ENCODE assay signal across 1 cellular context in the genomic region with DNA sequence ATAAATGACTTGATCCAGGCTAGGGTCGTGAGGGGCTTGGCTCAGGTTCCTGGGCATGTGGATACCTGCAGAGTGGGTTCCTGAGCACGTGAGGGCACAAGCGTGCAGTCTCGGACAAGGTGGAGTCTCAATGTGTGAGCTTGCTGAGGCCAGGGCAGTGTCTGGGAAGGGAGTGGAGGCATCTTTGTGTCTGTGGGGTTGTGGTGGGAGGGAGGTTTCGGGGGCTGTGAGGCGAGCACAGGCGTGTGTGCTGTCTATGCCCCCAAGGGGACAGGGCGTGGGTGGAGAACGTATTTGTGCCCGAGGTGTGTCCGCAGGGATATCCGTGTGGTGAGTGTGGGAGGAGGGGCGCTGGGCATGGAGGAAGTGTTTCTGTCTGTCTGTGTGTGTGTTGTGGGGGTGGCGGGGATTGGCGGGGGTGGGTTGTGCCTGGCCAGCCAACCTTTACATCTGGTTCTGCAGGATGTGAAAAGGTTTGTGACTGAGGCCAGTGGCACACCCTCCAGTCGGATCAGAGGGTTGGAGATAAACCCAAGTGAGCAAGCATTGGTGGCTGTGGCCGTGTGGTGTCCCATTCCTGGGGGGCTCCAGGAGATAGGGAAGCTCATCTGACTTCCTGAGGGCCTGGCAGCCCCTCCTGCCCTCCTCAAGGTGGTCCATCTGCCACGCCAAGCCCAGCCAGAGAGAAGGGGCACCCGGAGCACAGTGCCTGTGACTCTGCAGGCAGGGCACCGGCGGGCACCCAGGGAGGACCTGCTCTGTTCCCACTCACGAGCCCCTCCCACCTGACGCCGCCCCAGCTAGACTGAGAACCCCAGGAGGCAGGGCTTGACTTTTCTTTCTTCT.
TF ChIP-seq lines count a peak whose summit lies in the region.

No MANE protein-coding gene starts in this region.

TF ChIP-seq in GM23338, 12 proteins besides CTCF, POLR2A, EP300 and RAD21 (continued from another document):
- TF ChIP-seq, protein P1, sequence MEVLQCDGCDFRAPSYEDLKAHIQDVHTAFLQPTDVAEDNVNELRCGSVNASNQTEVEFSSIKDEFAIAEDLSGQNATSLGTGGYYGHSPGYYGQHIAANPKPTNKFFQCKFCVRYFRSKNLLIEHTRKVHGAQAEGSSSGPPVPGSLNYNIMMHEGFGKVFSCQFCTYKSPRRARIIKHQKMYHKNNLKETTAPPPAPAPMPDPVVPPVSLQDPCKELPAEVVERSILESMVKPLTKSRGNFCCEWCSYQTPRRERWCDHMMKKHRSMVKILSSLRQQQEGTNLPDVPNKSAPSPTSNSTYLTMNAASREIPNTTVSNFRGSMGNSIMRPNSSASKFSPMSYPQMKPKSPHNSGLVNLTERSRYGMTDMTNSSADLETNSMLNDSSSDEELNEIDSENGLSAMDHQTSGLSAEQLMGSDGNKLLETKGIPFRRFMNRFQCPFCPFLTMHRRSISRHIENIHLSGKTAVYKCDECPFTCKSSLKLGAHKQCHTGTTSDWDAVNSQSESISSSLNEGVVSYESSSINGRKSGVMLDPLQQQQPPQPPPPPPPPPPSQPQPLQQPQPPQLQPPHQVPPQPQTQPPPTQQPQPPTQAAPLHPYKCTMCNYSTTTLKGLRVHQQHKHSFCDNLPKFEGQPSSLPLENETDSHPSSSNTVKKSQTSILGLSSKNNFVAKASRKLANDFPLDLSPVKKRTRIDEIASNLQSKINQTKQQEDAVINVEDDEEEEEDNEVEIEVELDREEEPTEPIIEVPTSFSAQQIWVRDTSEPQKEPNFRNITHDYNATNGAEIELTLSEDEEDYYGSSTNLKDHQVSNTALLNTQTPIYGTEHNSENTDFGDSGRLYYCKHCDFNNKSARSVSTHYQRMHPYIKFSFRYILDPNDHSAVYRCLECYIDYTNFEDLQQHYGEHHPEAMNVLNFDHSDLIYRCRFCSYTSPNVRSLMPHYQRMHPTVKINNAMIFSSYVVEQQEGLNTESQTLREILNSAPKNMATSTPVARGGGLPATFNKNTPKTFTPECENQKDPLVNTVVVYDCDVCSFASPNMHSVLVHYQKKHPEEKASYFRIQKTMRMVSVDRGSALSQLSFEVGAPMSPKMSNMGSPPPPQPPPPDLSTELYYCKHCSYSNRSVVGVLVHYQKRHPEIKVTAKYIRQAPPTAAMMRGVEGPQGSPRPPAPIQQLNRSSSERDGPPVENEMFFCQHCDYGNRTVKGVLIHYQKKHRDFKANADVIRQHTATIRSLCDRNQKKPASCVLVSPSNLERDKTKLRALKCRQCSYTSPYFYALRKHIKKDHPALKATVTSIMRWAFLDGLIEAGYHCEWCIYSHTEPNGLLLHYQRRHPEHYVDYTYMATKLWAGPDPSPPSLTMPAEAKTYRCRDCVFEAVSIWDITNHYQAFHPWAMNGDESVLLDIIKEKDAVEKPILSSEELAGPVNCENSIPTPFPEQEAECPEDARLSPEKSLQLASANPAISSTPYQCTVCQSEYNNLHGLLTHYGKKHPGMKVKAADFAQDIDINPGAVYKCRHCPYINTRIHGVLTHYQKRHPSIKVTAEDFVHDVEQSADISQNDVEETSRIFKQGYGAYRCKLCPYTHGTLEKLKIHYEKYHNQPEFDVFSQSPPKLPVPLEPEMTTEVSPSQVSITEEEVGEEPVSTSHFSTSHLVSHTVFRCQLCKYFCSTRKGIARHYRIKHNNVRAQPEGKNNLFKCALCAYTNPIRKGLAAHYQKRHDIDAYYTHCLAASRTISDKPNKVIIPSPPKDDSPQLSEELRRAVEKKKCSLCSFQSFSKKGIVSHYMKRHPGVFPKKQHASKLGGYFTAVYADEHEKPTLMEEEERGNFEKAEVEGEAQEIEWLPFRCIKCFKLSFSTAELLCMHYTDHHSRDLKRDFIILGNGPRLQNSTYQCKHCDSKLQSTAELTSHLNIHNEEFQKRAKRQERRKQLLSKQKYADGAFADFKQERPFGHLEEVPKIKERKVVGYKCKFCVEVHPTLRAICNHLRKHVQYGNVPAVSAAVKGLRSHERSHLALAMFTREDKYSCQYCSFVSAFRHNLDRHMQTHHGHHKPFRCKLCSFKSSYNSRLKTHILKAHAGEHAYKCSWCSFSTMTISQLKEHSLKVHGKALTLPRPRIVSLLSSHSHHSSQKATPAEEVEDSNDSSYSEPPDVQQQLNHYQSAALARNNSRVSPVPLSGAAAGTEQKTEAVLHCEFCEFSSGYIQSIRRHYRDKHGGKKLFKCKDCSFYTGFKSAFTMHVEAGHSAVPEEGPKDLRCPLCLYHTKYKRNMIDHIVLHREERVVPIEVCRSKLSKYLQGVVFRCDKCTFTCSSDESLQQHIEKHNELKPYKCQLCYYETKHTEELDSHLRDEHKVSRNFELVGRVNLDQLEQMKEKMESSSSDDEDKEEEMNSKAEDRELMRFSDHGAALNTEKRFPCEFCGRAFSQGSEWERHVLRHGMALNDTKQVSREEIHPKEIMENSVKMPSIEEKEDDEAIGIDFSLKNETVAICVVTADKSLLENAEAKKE (CRISPR knock-in tag; IDR thresholded peaks at IDR 0.05), result no peak
- no peak for TF ChIP-seq CREB1 (CRISPR knock-in tag; IDR thresholded peaks at IDR 0.05; ENCODE audit: low read depth)
- TF ChIP-seq EZH2phosphoT487 (IDR thresholded peaks at IDR 0.05; ENCODE audit: unreplicated experiment), result no peak
- no peak for TF ChIP-seq JUNB (IDR thresholded peaks at IDR 0.05; ENCODE audit: unreplicated experiment)
- TF ChIP-seq POLR2AphosphoS5 (IDR thresholded peaks at IDR 0.05; ENCODE audit: low read depth), result no peak
- no peak for TF ChIP-seq STAT1 (IDR thresholded peaks at IDR 0.05; ENCODE audit: unreplicated experiment)
